15 cellular contexts compared by ENCODE assay signal in genomic region chr6:42352856-42353564, GRCh38.
DNase-seq lines count a peak whose midpoint lies in the region; ATAC-seq and TF ChIP-seq lines count a peak whose summit lies in the region.
"Had no signal": no experiment of that assay in that cellular context is flagged by ENCODE, and none has a peak within 500 bp of the region (broad histone marks: within the 10 kb centered on the region; RNA-seq: fewer than 3 reads in every experiment).

No MANE protein-coding gene starts in this region.

- no peaks in the 10 kb centered on the region for H3K79me2 ChIP-seq in OCI-LY7 (ENCODE audit: insufficient read depth, low read depth, low read length)
- H3K79me2 ChIP-seq: parathyroid adenoma had no signal

- H3K27ac ChIP-seq in epithelial cell of prostate (no peak overlapping the region), OCI-LY7 (ENCODE audit: low read depth, low read length, poor library complexity, severe bottlenecking) (no peak overlapping the region)
- H3K27ac ChIP-seq: parathyroid adenoma, SJSA1 had no signal

- H3K4me2 ChIP-seq in OCI-LY7 (ENCODE audit: low read length): no peak overlapping the region

- H2AFZ ChIP-seq in OCI-LY7 (ENCODE audit: low read length): no peak overlapping the region
- H2AFZ ChIP-seq: parathyroid adenoma had no signal

- no peak overlapping the region for H3K4me3 ChIP-seq in OCI-LY7 (ENCODE audit: low read depth, low read length, poor library complexity, severe bottlenecking)
- H3K4me3 ChIP-seq: SJSA1 had no signal

- no peaks in the 10 kb centered on the region for H3K9me2 ChIP-seq in OCI-LY7 (ENCODE audit: insufficient read depth, low read length)

- POLR2A ChIA-PET in OCI-LY7 (lab: Charles Lee): interaction anchor here (0.9 kb wide), 1 partner anchor 14 kb away, joined by 3 read pairs; no protein-coding TSS in a partner anchor

- H3K4me1 ChIP-seq in OCI-LY7 (ENCODE audit: insufficient read depth, low read length, poor library complexity, severe bottlenecking): no peaks in the 10 kb centered on the region
- H3K4me1 ChIP-seq: parathyroid adenoma had no signal

- intact Hi-C loops in OCI-LY7 (cut with micrococcal nuclease; ENCODE audit: unreplicated experiment): no loop called here

- no peak for TF ChIP-seq CTCF in OCI-LY7 (conservative IDR thresholded peaks at IDR 0.05; ENCODE audit: low read length)

- CTCF ChIA-PET in OCI-LY7 (lab: Charles Lee; ENCODE audit: unreplicated experiment): no interaction called here

- H3K9me3 ChIP-seq in OCI-LY7 (ENCODE audit: low read length): no peaks in the 10 kb centered on the region
- H3K9me3 ChIP-seq: SJSA1 had no signal

- ATAC-seq in GM18873 (IDR thresholded peaks at IDR 0.05; ENCODE audit: low FRiP score, unreplicated experiment): no peak
- ATAC-seq: left lobe of liver had no signal

- peak; percentile 27 for DNase-seq in activated effector memory CD4-positive, alpha-beta T cell treated with anti-CD3 and anti-CD28 coated beads, Interleukin-2, amount 50 U/mL, for 16 hours
- DNase-seq in activated effector memory CD4-positive, alpha-beta T cell treated with Interleukin-2 at 50 U/mL for 16 hours: no peak
- DNase-seq in RKO (ENCODE audit: low spot score): peak; percentile 86
- DNase-seq in epithelial cell of prostate (ENCODE audit: low read depth, low spot score): peak; percentile 22
- DNase-seq in stromal cell of bone marrow (ENCODE audit: low read depth): peak; percentile 74
- no peak for DNase-seq in cerebellar cortex (ENCODE audit: low spot score)
- no peak for DNase-seq in OCI-LY7 (ENCODE audit: low spot score)
- DNase-seq: activated CD4-positive, alpha-beta T cell treated with anti-CD3 and anti-CD28 coated beads, Interleukin-2, amount 50 U/mL, for 48 hours; activated gamma-delta T cell; DMS 273 treated with DMSO at 0.1 percent for 48 hours; hippocampal formation had no signal

- no peaks in the 10 kb centered on the region for H4K20me1 ChIP-seq in OCI-LY7 (ENCODE audit: insufficient read depth, low read length)

- BruUV-seq in OCI-LY7 (replicated peaks; lab: Mats Ljungman, UMichigan): no TSS peak

- no peaks in the 10 kb centered on the region for H3K36me3 ChIP-seq in OCI-LY7 (ENCODE audit: insufficient read depth, low read length)
- H3K36me3 ChIP-seq: SJSA1 had no signal

Comparison
In these comparisons a context has a peak if more than half of its experiments do, and no peak if none do; other contexts are left out.
1. DNase-seq: peak in activated effector memory CD4-positive, alpha-beta T cell treated with anti-CD3 and anti-CD28 coated beads, Interleukin-2, amount 50 U/mL, for 16 hours (single experiment), RKO (single experiment), epithelial cell of prostate (single experiment) and stromal cell of bone marrow (single experiment); none in activated effector memory CD4-positive, alpha-beta T cell treated with Interleukin-2 at 50 U/mL for 16 hours (single experiment), cerebellar cortex (single experiment) and OCI-LY7 (single experiment).